In the genomic region with DNA sequence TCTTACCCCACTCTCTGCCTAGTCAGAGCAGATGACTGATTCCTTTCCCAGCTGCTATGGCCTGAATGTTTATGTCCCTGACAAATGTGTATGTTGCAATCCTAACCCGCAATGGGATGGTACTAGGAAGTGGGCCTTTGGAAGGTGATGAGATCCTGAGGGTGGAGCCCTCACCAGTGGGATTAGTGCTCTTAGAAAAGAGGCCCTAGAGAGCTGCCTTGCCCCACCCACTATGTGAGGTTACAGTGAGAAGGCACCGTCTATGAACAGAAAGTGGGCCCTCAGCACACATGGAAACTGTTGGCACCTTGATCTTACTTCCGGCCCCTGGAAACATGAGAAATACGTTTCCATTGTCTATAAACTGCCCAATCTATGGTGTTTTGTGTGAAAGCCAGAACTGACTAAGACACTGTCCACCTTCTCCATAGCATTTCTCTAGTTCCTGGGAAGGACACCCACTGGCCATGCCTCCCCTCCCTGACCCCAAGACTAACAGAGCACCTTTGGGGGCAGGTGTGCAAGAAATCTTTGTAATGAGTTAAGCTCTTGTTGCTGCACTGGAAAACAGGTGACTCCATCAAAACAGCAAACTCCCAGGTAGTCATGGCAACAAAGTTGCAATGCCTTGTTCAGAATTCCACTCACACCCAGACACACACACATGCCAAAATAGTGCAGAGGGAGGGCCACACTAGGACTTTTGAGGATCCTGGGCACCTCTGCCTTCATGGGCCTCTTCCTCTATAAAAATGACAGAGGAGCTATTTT, we compare ENCODE assay signal across 8 cellular contexts. TPM values are rescaled to one million over a fixed set of nuclear protein-coding genes. Genes with fewer than 3 reads are reported as not detected.
A peak's percentile ranks its signal among the peaks of the same experiment; 100 is the strongest.
DNase-seq lines count a peak whose midpoint lies in the region; ATAC-seq and TF ChIP-seq lines count a peak whose summit lies in the region.

No MANE protein-coding gene starts in this region.

- no peaks in the 10 kb centered on the region for H3K27me3 ChIP-seq in prostate gland (replicated peaks; ENCODE audit: insufficient read depth)
- no peaks in the 10 kb centered on the region for H3K27me3 ChIP-seq in body of pancreas

- no peaks in the 10 kb centered on the region for H3K36me3 Mint-ChIP-seq in activated CD4-positive, alpha-beta T cell treated with anti-CD3 and anti-CD28 coated beads, Interleukin-2, amount 10 ng/mL, durations not matched to agents 24 days and 14 days (ENCODE audit: low read depth)

- H3K4me1 Mint-ChIP-seq in activated CD4-positive, alpha-beta T cell treated with anti-CD3 and anti-CD28 coated beads, Interleukin-2, amount 10 ng/mL, durations not matched to agents 24 days and 14 days, result peaks cover 22% of the 10 kb centered on the region

- H3K4me1 ChIP-seq in prostate gland (replicated peaks) (no peaks in the 10 kb centered on the region), body of pancreas (no peaks in the 10 kb centered on the region)

- TF ChIP-seq CTCF in fibroblast of villous mesenchyme (IDR thresholded peaks at IDR 0.05; ENCODE audit: insufficient read depth, low read depth, low read length), result no peak
- TF ChIP-seq CTCF in prostate gland (IDR thresholded peaks at IDR 0.05), result no peak
- no peak for TF ChIP-seq CTCF in body of pancreas (IDR thresholded peaks at IDR 0.05)

- intact Hi-C loops in activated CD4-positive, alpha-beta T cell treated with anti-CD3 and anti-CD28 coated beads, Interleukin-2, amount 10 ng/mL, durations not matched to agents 24 days and 14 days (cut with micrococcal nuclease), result loop anchor here (1.0 to 2.0 kb wide), 4 partner anchors 53 to 339 kb away; a partner anchor contains a TSS
- intact Hi-C loops in prostate gland (cut with DNase I), result no loop called here
- intact Hi-C loops in body of pancreas (cut with DNase I), result no loop called here

- no peak overlapping the region for H3K27ac ChIP-seq in prostate gland
- H3K27ac ChIP-seq in body of pancreas, result no peak overlapping the region

- peak overlapping the region; percentile 86 for H3K27ac Mint-ChIP-seq in activated CD4-positive, alpha-beta T cell treated with anti-CD3 and anti-CD28 coated beads, Interleukin-2, amount 10 ng/mL, durations not matched to agents 24 days and 14 days

- 69% methylated on average over 4 of the region's 4 CpGs for WGBS in prostate gland
- WGBS in body of pancreas, 2 donors, result 74 to 82% methylated on average over 4 of the region's 4 CpGs

- peak; percentile 88 for DNase-seq in activated CD4-positive, alpha-beta T cell treated with anti-CD3 and anti-CD28 coated beads, Interleukin-2, amount 10 ng/mL, durations not matched to agents 24 days and 14 days
- DNase-seq in fibroblast of villous mesenchyme (ENCODE audit: low read depth) (peak; percentile 94), NCI-H2107 (lab: John Stamatoyannopoulos, UW) (no peak), prostate gland (ENCODE audit: low spot score) (no peak), body of pancreas (no peak)
- no peak for DNase-seq in NK-92 treated with Interleukin-12 subunit alpha and Interleukin-12 subunit beta, amount 100 ng/mL, for 24 hours (lab: John Stamatoyannopoulos, UW)

- H3K9me3 ChIP-seq in prostate gland, result no peaks in the 10 kb centered on the region
- no peaks in the 10 kb centered on the region for H3K9me3 ChIP-seq in body of pancreas

- H3K4me3 Mint-ChIP-seq in activated CD4-positive, alpha-beta T cell treated with anti-CD3 and anti-CD28 coated beads, Interleukin-2, amount 10 ng/mL, durations not matched to agents 24 days and 14 days, result peak overlapping the region; percentile 56

- no peaks in the 10 kb centered on the region for H3K9me3 Mint-ChIP-seq in activated CD4-positive, alpha-beta T cell treated with anti-CD3 and anti-CD28 coated beads, Interleukin-2, amount 10 ng/mL, durations not matched to agents 24 days and 14 days

- H3K4me3 ChIP-seq in fibroblast of villous mesenchyme (ENCODE audit: low read depth, low read length), result no peak overlapping the region
- H3K4me3 ChIP-seq in prostate gland, result no peak overlapping the region
- H3K4me3 ChIP-seq in body of pancreas, result no peak overlapping the region

- ATAC-seq in GM18520 (IDR thresholded peaks at IDR 0.05; ENCODE audit: unreplicated experiment), result peak; percentile 48
- ATAC-seq in HG03521 (IDR thresholded peaks at IDR 0.05; ENCODE audit: unreplicated experiment), result peak; percentile 54
- no peak for ATAC-seq in body of pancreas

- no peaks in the 10 kb centered on the region for H3K36me3 ChIP-seq in prostate gland
- H3K36me3 ChIP-seq in body of pancreas (replicated peaks in 1 of 2; ENCODE audit: insufficient read depth in 1 of 2, low read depth in 2 of 2), result no peaks in the 10 kb centered on the region

- no peaks in the 10 kb centered on the region for H3K27me3 Mint-ChIP-seq in activated CD4-positive, alpha-beta T cell treated with anti-CD3 and anti-CD28 coated beads, Interleukin-2, amount 10 ng/mL, durations not matched to agents 24 days and 14 days

- TF ChIP-seq POLR2A in prostate gland (IDR thresholded peaks at IDR 0.05), result no peak
- no peak for TF ChIP-seq POLR2A in body of pancreas (IDR thresholded peaks at IDR 0.05)

RNA-seq across cellular contexts. Expression of a gene that starts 16.2 kb away (rescaled TPM):
- 0.19 and 1.0 TPM in 2 replicates for total RNA-seq in activated CD4-positive, alpha-beta T cell treated with anti-CD3 and anti-CD28 coated beads, Interleukin-2, amount 10 ng/mL, durations not matched to agents 24 days and 14 days
- total RNA-seq in fibroblast of villous mesenchyme (under 0.01 and 0.32 TPM in 2 replicates), prostate gland (under 1 TPM; 0.14 to 0.40 TPM), body of pancreas (1 to 10 TPM in 1 of 2 donors, under 1 TPM in 1; 0.52 to 1.3 TPM)

RNA-seq across cellular contexts. Expression of a gene that starts 53.7 kb away (rescaled TPM):
- 31.6 and 33.5 TPM in 2 replicates for total RNA-seq in activated CD4-positive, alpha-beta T cell treated with anti-CD3 and anti-CD28 coated beads, Interleukin-2, amount 10 ng/mL, durations not matched to agents 24 days and 14 days
- total RNA-seq in fibroblast of villous mesenchyme (47.7 and 54.4 TPM in 2 replicates), prostate gland (10 to 100 TPM; 31.7 to 98.4 TPM), body of pancreas (10 to 100 TPM; 23.4 to 27.8 TPM)

Comparison
In these comparisons a context has a peak if more than half of its experiments do, and no peak if none do; other contexts are left out.
1. DNase-seq: peak in activated CD4-positive, alpha-beta T cell treated with anti-CD3 and anti-CD28 coated beads, Interleukin-2, amount 10 ng/mL, durations not matched to agents 24 days and 14 days (single experiment) and fibroblast of villous mesenchyme (single experiment); none in NK-92 treated with Interleukin-12 subunit alpha and Interleukin-12 subunit beta, amount 100 ng/mL, for 24 hours (single experiment), NCI-H2107 (single experiment), prostate gland (single experiment) and body of pancreas (0 of 4).